In genomic region chr15:89759835-89760234, GRCh38 we compare ENCODE assay signal across 29 cellular contexts. TPM values are rescaled to one million over a fixed set of nuclear protein-coding genes. Genes with fewer than 3 reads are reported as not detected.
"Had no signal": no experiment of that assay in that cellular context is flagged by ENCODE, and none has a peak within 500 bp of the region (broad histone marks: within the 10 kb centered on the region; RNA-seq: fewer than 3 reads in every experiment).

No MANE protein-coding gene starts in this region.

- H3K4me3 ChIP-seq: heart left ventricle, pancreas, psoas muscle, stomach, thyroid gland, upper lobe of right lung had no signal

- H3K4me1 Mint-ChIP-seq: immature natural killer cell, mesothelial cell of epicardium had no signal

- H3K27ac ChIP-seq: brain microvascular endothelial cell, heart left ventricle, neutrophil, psoas muscle, thyroid gland, upper lobe of right lung had no signal

- H3K9me3 Mint-ChIP-seq: activated naive CD8-positive, alpha-beta T cell treated with anti-CD3 and anti-CD28 coated beads, Interleukin-2, amount 10 ng/mL, durations not matched to agents 7 days and 5 days; immature natural killer cell; naive B cell; stimulated activated naive B cell treated with anti-CD40 and anti-IgM and Interleukin-4, amounts not matched to agents 10 μg/mL and 1 μg/mL and 100 μg/mL, for 72 hours had no signal

- H3K27ac Mint-ChIP-seq: activated naive CD8-positive, alpha-beta T cell treated with anti-CD3 and anti-CD28 coated beads, Interleukin-2, amount 10 ng/mL, durations not matched to agents 7 days and 5 days; mesothelial cell of epicardium; naive B cell; nephron progenitor cell; stimulated activated naive B cell treated with anti-CD40 and anti-IgM and Interleukin-4, amounts not matched to agents 10 μg/mL and 1 μg/mL and 100 μg/mL, for 72 hours had no signal

- H3K9me3 ChIP-seq: heart left ventricle, neutrophil, pancreas, psoas muscle, stomach, thyroid gland, upper lobe of right lung had no signal

- ATAC-seq: left colon had no signal

- H3K36me3 ChIP-seq: brain microvascular endothelial cell, heart left ventricle, neutrophil, pancreas, stomach, thyroid gland, upper lobe of right lung had no signal

- H3K27me3 ChIP-seq: brain microvascular endothelial cell, heart left ventricle, neutrophil, pancreas, thyroid gland, upper lobe of right lung had no signal

- H3K36me3 Mint-ChIP-seq: activated naive CD8-positive, alpha-beta T cell treated with anti-CD3 and anti-CD28 coated beads, Interleukin-2, amount 10 ng/mL, durations not matched to agents 7 days and 5 days; immature natural killer cell; mesothelial cell of epicardium; naive B cell; stimulated activated naive B cell treated with anti-CD40 and anti-IgM and Interleukin-4, amounts not matched to agents 10 μg/mL and 1 μg/mL and 100 μg/mL, for 72 hours had no signal

- DNase-seq: activated CD4-positive, alpha-beta T cell treated with anti-CD3 and anti-CD28 coated beads for 48 hours; activated CD4-positive, alpha-beta T cell treated with anti-CD3 and anti-CD28 coated beads, Interleukin-2, amount 50 U/mL, for 48 hours; activated CD8-positive, alpha-beta memory T cell treated with anti-CD3 and anti-CD28 coated beads for 24 hours; activated effector memory CD4-positive, alpha-beta T cell treated with Interleukin-2 at 50 U/mL for 16 hours; activated naive CD4-positive, alpha-beta T cell treated with Interleukin-2 at 50 U/mL for 16 hours; activated naive CD8-positive, alpha-beta T cell treated with anti-CD3 and anti-CD28 coated beads, Interleukin-2, amount 10 ng/mL, durations not matched to agents 7 days and 5 days; brain microvascular endothelial cell; caudate nucleus; cortex of kidney; foreskin fibroblast; heart left ventricle; hypothalamus; immature natural killer cell; left colon; mammary epithelial cell; naive B cell; nephron progenitor cell; stimulated activated CD4-positive, alpha-beta T cell treated with anti-CD3 and anti-CD28 coated beads, Interleukin-15, amount 100 ng/mL, for 24 hours; stimulated activated CD4-positive, alpha-beta T cell treated with anti-CD3 and anti-CD28 coated beads, Interleukin-2, amount 100 ng/mL, for 24 hours; stimulated activated naive B cell treated with anti-CD40 and anti-IgM and Interleukin-4, amounts not matched to agents 10 μg/mL and 1 μg/mL and 100 μg/mL, for 72 hours; stomach; thyroid gland; upper lobe of right lung had no signal

- H3K4me3 Mint-ChIP-seq: activated naive CD8-positive, alpha-beta T cell treated with anti-CD3 and anti-CD28 coated beads, Interleukin-2, amount 10 ng/mL, durations not matched to agents 7 days and 5 days; immature natural killer cell; mesothelial cell of epicardium; naive B cell; nephron progenitor cell; stimulated activated naive B cell treated with anti-CD40 and anti-IgM and Interleukin-4, amounts not matched to agents 10 μg/mL and 1 μg/mL and 100 μg/mL, for 72 hours had no signal

- H3K4me1 ChIP-seq: upper lobe of right lung had no signal

RNA-seq across cellular contexts. Expression of gene MESP1, which starts 8.8 kb away (rescaled TPM):
- total RNA-seq: astrocyte, mesothelial cell of epicardium had no signal
- polyA plus RNA-seq: mammary epithelial cell had no signal

RNA-seq across cellular contexts. Expression of gene MESP2, which starts 16.3 kb away (rescaled TPM):
- total RNA-seq: activated naive CD8-positive, alpha-beta T cell treated with anti-CD3 and anti-CD28 coated beads, Interleukin-2, amount 10 ng/mL, durations not matched to agents 7 days and 5 days; astrocyte; liver; stomach; upper lobe of right lung had no signal
- polyA plus RNA-seq: immature natural killer cell had no signal
